Comparison of ENCODE assay signal across 8 cellular contexts in the genomic region with DNA sequence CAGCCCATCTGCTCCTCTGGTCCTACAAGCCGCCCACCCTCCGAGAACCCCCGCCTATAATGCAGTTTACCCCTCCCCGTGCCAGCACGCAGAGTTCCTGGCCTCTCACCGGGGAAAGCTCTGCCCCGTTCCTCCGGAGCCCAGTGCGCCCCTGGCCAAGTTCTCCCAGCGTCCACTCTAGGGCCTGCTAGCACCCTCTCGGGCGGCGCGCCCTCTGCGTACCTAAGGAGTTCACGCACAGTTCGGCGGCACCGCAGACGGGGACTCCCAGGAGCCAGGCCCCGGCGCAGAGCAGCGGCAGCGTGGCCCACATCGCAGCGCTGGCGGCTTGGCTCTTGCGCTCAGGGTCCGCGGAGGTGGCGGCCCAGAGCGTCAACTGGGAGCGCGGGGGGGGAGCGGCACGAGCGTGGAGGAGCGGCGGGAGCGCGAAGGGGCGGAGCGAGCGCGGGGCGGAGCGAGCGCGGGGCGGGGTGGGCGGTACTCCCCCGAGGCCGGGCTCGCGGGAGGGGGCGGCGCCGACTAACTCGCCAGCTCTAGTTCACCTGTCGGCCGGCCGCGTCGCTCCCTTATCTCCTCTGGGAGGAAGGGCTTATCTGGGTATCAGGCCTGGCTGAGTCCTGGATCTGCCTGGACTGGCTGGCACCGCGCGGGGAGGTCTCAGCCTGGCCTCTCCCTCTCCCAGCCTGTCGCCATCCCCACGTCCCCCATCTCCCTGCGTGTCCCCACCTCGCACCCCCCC. TPM values are rescaled to one million over a fixed set of nuclear protein-coding genes. Genes with fewer than 3 reads are reported as not detected.
DNase-seq lines count a peak whose midpoint lies in the region; ATAC-seq lines count a peak whose summit lies in the region.

A gene with protein sequence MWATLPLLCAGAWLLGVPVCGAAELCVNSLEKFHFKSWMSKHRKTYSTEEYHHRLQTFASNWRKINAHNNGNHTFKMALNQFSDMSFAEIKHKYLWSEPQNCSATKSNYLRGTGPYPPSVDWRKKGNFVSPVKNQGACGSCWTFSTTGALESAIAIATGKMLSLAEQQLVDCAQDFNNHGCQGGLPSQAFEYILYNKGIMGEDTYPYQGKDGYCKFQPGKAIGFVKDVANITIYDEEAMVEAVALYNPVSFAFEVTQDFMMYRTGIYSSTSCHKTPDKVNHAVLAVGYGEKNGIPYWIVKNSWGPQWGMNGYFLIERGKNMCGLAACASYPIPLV (minus strand): TSS at position 378 of the 739 bp plus-strand sequence. CDS start 65 bp downstream, at position 313.

- peaks cover 3% of the 10 kb centered on the region for H3K27me3 Mint-ChIP-seq in activated CD4-positive, alpha-beta memory T cell treated with anti-CD3 and anti-CD28 coated beads, Interleukin-2, amount 10 ng/mL, durations not matched to agents 7 days and 5 days
- H3K27me3 Mint-ChIP-seq in memory B cell, result no peaks in the 10 kb centered on the region

- H3K36me3 Mint-ChIP-seq in activated CD4-positive, alpha-beta memory T cell treated with anti-CD3 and anti-CD28 coated beads, Interleukin-2, amount 10 ng/mL, durations not matched to agents 7 days and 5 days (ENCODE audit: low read depth), result peaks cover 30% of the 10 kb centered on the region
- H3K36me3 Mint-ChIP-seq in memory B cell, result no peaks in the 10 kb centered on the region

- peaks cover 32% of the 10 kb centered on the region for H3K4me1 Mint-ChIP-seq in activated CD4-positive, alpha-beta memory T cell treated with anti-CD3 and anti-CD28 coated beads, Interleukin-2, amount 10 ng/mL, durations not matched to agents 7 days and 5 days
- H3K4me1 Mint-ChIP-seq in memory B cell, result peaks cover 24% of the 10 kb centered on the region

- peak; percentile 25 for DNase-seq in SKM-1 treated with dmso at 0.1 percent for 144 hours (lab: John Stamatoyannopoulos, UW; ENCODE audit: unreplicated experiment)
- DNase-seq in SKM-1 (lab: John Stamatoyannopoulos, UW; ENCODE audit: unreplicated experiment), result no peak
- DNase-seq in NCI-H460 (ENCODE audit: extremely low read depth, low read depth), result peak; percentile 11
- DNase-seq in activated CD4-positive, alpha-beta memory T cell treated with anti-CD3 and anti-CD28 coated beads, Interleukin-2, amount 10 ng/mL, durations not matched to agents 7 days and 5 days, result peak; percentile 84
- peak; percentile 89 for DNase-seq in ecto neural progenitor cell (ENCODE audit: low spot score)
- DNase-seq in memory B cell (ENCODE audit: low spot score in 2 of 2), result peak; percentile 78 to 82
- peak; percentile 47 for DNase-seq in stimulated activated CD8-positive, alpha-beta memory T cell treated with anti-CD3 and anti-CD28 coated beads, Interleukin-12 subunit alpha, Interleukin-12 subunit beta, amount 100 ng/mL, for 1 hour (ENCODE audit: low read depth)

- CTCF ChIA-PET in activated CD4-positive, alpha-beta memory T cell treated with anti-CD3 and anti-CD28 coated beads, Interleukin-2, amount 10 ng/mL, durations not matched to agents 7 days and 5 days (lab: Charles Lee), result no interaction called here

- POLR2A ChIA-PET in activated CD4-positive, alpha-beta memory T cell treated with anti-CD3 and anti-CD28 coated beads, Interleukin-2, amount 10 ng/mL, durations not matched to agents 7 days and 5 days (lab: Charles Lee), result interaction anchor here (0.9 to 2.1 kb wide), 8 partner anchors 9 to 380 kb away, joined by 3 to 12 read pairs (median 3); partner anchors contain the start of genes CHRNA5 and MORF4L1

- peak; percentile 59 for ATAC-seq in HG03064 (IDR thresholded peaks at IDR 0.05; ENCODE audit: low read depth, unreplicated experiment)
- peak; percentile 81 for ATAC-seq in memory B cell (ENCODE audit: low read depth)

- peak within 1 kb of the TSS; percentile 83 for H3K4me3 Mint-ChIP-seq in activated CD4-positive, alpha-beta memory T cell treated with anti-CD3 and anti-CD28 coated beads, Interleukin-2, amount 10 ng/mL, durations not matched to agents 7 days and 5 days
- peak within 1 kb of the TSS; percentile 98 for H3K4me3 Mint-ChIP-seq in memory B cell

- H3K9me3 Mint-ChIP-seq in activated CD4-positive, alpha-beta memory T cell treated with anti-CD3 and anti-CD28 coated beads, Interleukin-2, amount 10 ng/mL, durations not matched to agents 7 days and 5 days, result no peaks in the 10 kb centered on the region
- H3K9me3 Mint-ChIP-seq in memory B cell, result peaks cover 1% of the 10 kb centered on the region

- peak within 1 kb of the TSS; percentile 75 for H3K27ac Mint-ChIP-seq in activated CD4-positive, alpha-beta memory T cell treated with anti-CD3 and anti-CD28 coated beads, Interleukin-2, amount 10 ng/mL, durations not matched to agents 7 days and 5 days
- peak within 1 kb of the TSS; percentile 95 for H3K27ac Mint-ChIP-seq in memory B cell

RNA-seq across cellular contexts. Expression of the gene that starts here (rescaled TPM):
- 2.4 and 2.5 TPM in 2 replicates for total RNA-seq in NCI-H460 (2014; rRNA removed; shearing (Covaris generic))
- polyA plus RNA-seq in NCI-H460 (2014; cell fraction: nucleus; rRNA removed), result 2.0 TPM in 1 of 2 replicates, not detected in the other
- 100 to 1,000 TPM; 257 to 273 TPM for total RNA-seq in activated CD4-positive, alpha-beta memory T cell treated with anti-CD3 and anti-CD28 coated beads, Interleukin-2, amount 10 ng/mL, durations not matched to agents 7 days and 5 days

Comparison
In these comparisons a context has a peak if more than half of its experiments do, and no peak if none do; other contexts are left out.
1. RNA of the gene that starts here (total RNA-seq): 257 to 273 TPM in activated CD4-positive, alpha-beta memory T cell treated with anti-CD3 and anti-CD28 coated beads, Interleukin-2, amount 10 ng/mL, durations not matched to agents 7 days and 5 days; 2.4 to 2.5 TPM in NCI-H460; every median in the first group is over 10 times any median in the second.